ENCODE assay signal across 24 cellular contexts in genomic region chr13:94464771-94465170, GRCh38. TPM values are rescaled to one million over a fixed set of nuclear protein-coding genes. Genes with fewer than 3 reads are reported as not detected.
DNase-seq lines count a peak whose midpoint lies in the region; ATAC-seq and TF ChIP-seq lines count a peak whose summit lies in the region.
"Had no signal": no experiment of that assay in that cellular context is flagged by ENCODE, and none has a peak within 500 bp of the region (broad histone marks: within the 10 kb centered on the region; RNA-seq: fewer than 3 reads in every experiment).

No MANE protein-coding gene starts in this region.

- CTCF ChIA-PET in activated CD4-positive, alpha-beta T cell treated with anti-CD3 and anti-CD28 coated beads for 36 hours (lab: Charles Lee) = interaction anchor here (0.6 kb wide), 1 partner anchor 232 kb away, joined by 3 read pairs; no protein-coding TSS in a partner anchor
- CTCF ChIA-PET in activated CD4-positive, alpha-beta T cell treated with anti-CD3 and anti-CD28 coated beads, Interleukin-2, amount 10 ng/mL, durations not matched to agents 7 days and 5 days (lab: Charles Lee) = no interaction called here

- peak; percentile 86 for ATAC-seq in activated CD4-positive, alpha-beta T cell treated with anti-CD3 and anti-CD28 coated beads for 36 hours
- ATAC-seq: gastrocnemius medialis, left colon had no signal

- H3K9me3 Mint-ChIP-seq in activated CD4-positive, alpha-beta T cell treated with anti-CD3 and anti-CD28 coated beads for 36 hours (ENCODE audit: low read depth) = no peaks in the 10 kb centered on the region
- no peaks in the 10 kb centered on the region for H3K9me3 Mint-ChIP-seq in activated CD4-positive, alpha-beta T cell treated with anti-CD3 and anti-CD28 coated beads, Interleukin-2, amount 10 ng/mL, durations not matched to agents 7 days and 5 days
- H3K9me3 Mint-ChIP-seq: activated B cell treated with CpG ODN at 0.5 μM for 24 hours, nephron progenitor cell had no signal

- H3K9me3 ChIP-seq in BE2C = no peaks in the 10 kb centered on the region
- H3K9me3 ChIP-seq: breast epithelium, gastrocnemius medialis, tibial artery had no signal

- H2AK5ac ChIP-seq in mesendoderm (ENCODE audit: low read length) = no peak overlapping the region

- whole genome bisulfite sequencing in mesendoderm (ENCODE audit: extremely low coverage, insufficient coverage, low lambda C conversion rate) = no CpG with 5 or more reads among the region's 1 CpG

- no peak overlapping the region for H3K56ac ChIP-seq in mesendoderm (ENCODE audit: low read length)

- H2BK120ac ChIP-seq in mesendoderm (ENCODE audit: low read depth, low read length) = no peak overlapping the region

- H3K4me1 ChIP-seq in mesendoderm (ENCODE audit: control insufficient read depth, low read depth, low read length) (no peaks in the 10 kb centered on the region), BE2C (no peaks in the 10 kb centered on the region)
- H3K4me1 ChIP-seq: breast epithelium, gastrocnemius medialis, tibial artery had no signal

- no peak overlapping the region for H4K5ac ChIP-seq in mesendoderm (ENCODE audit: low read length)

- no peak overlapping the region for H2BK5ac ChIP-seq in mesendoderm (ENCODE audit: low read length)

- H3K4me3 Mint-ChIP-seq in activated CD4-positive, alpha-beta T cell treated with anti-CD3 and anti-CD28 coated beads for 36 hours = no peak overlapping the region
- no peak overlapping the region for H3K4me3 Mint-ChIP-seq in activated CD4-positive, alpha-beta T cell treated with anti-CD3 and anti-CD28 coated beads, Interleukin-2, amount 10 ng/mL, durations not matched to agents 7 days and 5 days
- H3K4me3 Mint-ChIP-seq: activated B cell treated with CpG ODN at 0.5 μM for 24 hours, mesothelial cell of epicardium, nephron progenitor cell had no signal

- H3K79me1 ChIP-seq in mesendoderm (ENCODE audit: low read length) = no peaks in the 10 kb centered on the region

- H3K27me3 Mint-ChIP-seq in activated CD4-positive, alpha-beta T cell treated with anti-CD3 and anti-CD28 coated beads for 36 hours = no peaks in the 10 kb centered on the region
- H3K27me3 Mint-ChIP-seq in activated CD4-positive, alpha-beta T cell treated with anti-CD3 and anti-CD28 coated beads, Interleukin-2, amount 10 ng/mL, durations not matched to agents 7 days and 5 days = no peaks in the 10 kb centered on the region
- H3K27me3 Mint-ChIP-seq: progenitor cell of endocrine pancreas had no signal

- H3K4me2 ChIP-seq in mesendoderm (ENCODE audit: low read length) = no peak overlapping the region

- POLR2A ChIA-PET in activated CD4-positive, alpha-beta T cell treated with anti-CD3 and anti-CD28 coated beads for 36 hours (lab: Charles Lee) = no interaction called here
- POLR2A ChIA-PET in activated CD4-positive, alpha-beta T cell treated with anti-CD3 and anti-CD28 coated beads, Interleukin-2, amount 10 ng/mL, durations not matched to agents 7 days and 5 days (lab: Charles Lee) = no interaction called here

- H3K9ac ChIP-seq in mesendoderm (ENCODE audit: low read length) = no peak overlapping the region

- H3K23ac ChIP-seq in mesendoderm (ENCODE audit: low read length) = no peak overlapping the region

- H3K36me3 ChIP-seq in mesendoderm (ENCODE audit: control insufficient read depth, insufficient read depth, low read length) (no peaks in the 10 kb centered on the region), BE2C (no peaks in the 10 kb centered on the region)
- H3K36me3 ChIP-seq: breast epithelium, gastrocnemius medialis, tibial artery had no signal

- peak; percentile 57 for DNase-seq in activated CD4-positive, alpha-beta T cell treated with anti-CD3 and anti-CD28 coated beads for 36 hours
- no peak for DNase-seq in activated CD4-positive, alpha-beta T cell treated with anti-CD3 and anti-CD28 coated beads, Interleukin-2, amount 10 ng/mL, durations not matched to agents 7 days and 5 days
- DNase-seq in NCI-H69 (lab: John Stamatoyannopoulos, UW) = peak; percentile 10
- peak; percentile 32 for DNase-seq in mesendoderm
- DNase-seq in stimulated activated CD8-positive, alpha-beta memory T cell treated with anti-CD3 and anti-CD28 coated beads, Interleukin-15, amount 100 ng/mL, for 4 hours (ENCODE audit: low read depth in 2 of 2) = peak; percentile 2 to 30
- no peak for DNase-seq in BE2C
- DNase-seq in GOT3 (lab: John Stamatoyannopoulos, UW) = no peak
- no peak for DNase-seq in SK-N-DZ (ENCODE audit: low spot score)
- DNase-seq: activated B cell treated with CpG ODN at 0.5 μM for 24 hours, gastrocnemius medialis, Kasumi-1, left colon, NCI-H1092, NCI-H2107, NCI-H526, nephron progenitor cell, SHP77, small intestine, tibial artery had no signal

- H3K27me3 ChIP-seq in mesendoderm (ENCODE audit: insufficient read depth, low read length, poor library complexity) (no peaks in the 10 kb centered on the region), BE2C (no peaks in the 10 kb centered on the region)
- H3K27me3 ChIP-seq: breast epithelium, gastrocnemius medialis, tibial artery had no signal

- peaks cover 9% of the 10 kb centered on the region for H3K4me1 Mint-ChIP-seq in activated CD4-positive, alpha-beta T cell treated with anti-CD3 and anti-CD28 coated beads for 36 hours
- no peaks in the 10 kb centered on the region for H3K4me1 Mint-ChIP-seq in activated CD4-positive, alpha-beta T cell treated with anti-CD3 and anti-CD28 coated beads, Interleukin-2, amount 10 ng/mL, durations not matched to agents 7 days and 5 days
- H3K4me1 Mint-ChIP-seq: activated B cell treated with CpG ODN at 0.5 μM for 24 hours, mesothelial cell of epicardium, nephron progenitor cell had no signal

- H3K18ac ChIP-seq in mesendoderm (ENCODE audit: low read length) = no peak overlapping the region

- H3K27ac Mint-ChIP-seq in activated CD4-positive, alpha-beta T cell treated with anti-CD3 and anti-CD28 coated beads for 36 hours = no peak overlapping the region
- H3K27ac Mint-ChIP-seq in activated CD4-positive, alpha-beta T cell treated with anti-CD3 and anti-CD28 coated beads, Interleukin-2, amount 10 ng/mL, durations not matched to agents 7 days and 5 days = no peak overlapping the region
- H3K27ac Mint-ChIP-seq: activated B cell treated with CpG ODN at 0.5 μM for 24 hours, mesothelial cell of epicardium, nephron progenitor cell, progenitor cell of endocrine pancreas had no signal

- no peak overlapping the region for H4K8ac ChIP-seq in mesendoderm (ENCODE audit: low read depth, low read length)

- H3K79me2 ChIP-seq in mesendoderm (ENCODE audit: control insufficient read depth, insufficient read depth, low read length) = no peaks in the 10 kb centered on the region

- H3K36me3 Mint-ChIP-seq in activated CD4-positive, alpha-beta T cell treated with anti-CD3 and anti-CD28 coated beads for 36 hours (ENCODE audit: low read depth) = no peaks in the 10 kb centered on the region
- no peaks in the 10 kb centered on the region for H3K36me3 Mint-ChIP-seq in activated CD4-positive, alpha-beta T cell treated with anti-CD3 and anti-CD28 coated beads, Interleukin-2, amount 10 ng/mL, durations not matched to agents 7 days and 5 days (ENCODE audit: low read depth)
- H3K36me3 Mint-ChIP-seq: mesothelial cell of epicardium had no signal

- intact Hi-C loops in activated CD4-positive, alpha-beta T cell treated with anti-CD3 and anti-CD28 coated beads for 36 hours (cut with DNase I, micrococcal nuclease) = no loop called here

- no peak for TF ChIP-seq CTCF in BE2C (IDR thresholded peaks at IDR 0.05; ENCODE audit: low read depth, low read length)

- H3K27ac ChIP-seq in mesendoderm (ENCODE audit: low read depth, low read length) = no peak overlapping the region
- H3K27ac ChIP-seq: breast epithelium, C4-2B, epithelial cell of prostate, gastrocnemius medialis, tibial artery had no signal

- H3K4ac ChIP-seq in mesendoderm (ENCODE audit: low read depth, low read length) = no peak overlapping the region

- H2BK15ac ChIP-seq in mesendoderm (replicated peaks; ENCODE audit: low read depth) = no peak overlapping the region

- no peak overlapping the region for H3K4me3 ChIP-seq in mesendoderm (ENCODE audit: low read length)
- H3K4me3 ChIP-seq in BE2C (ENCODE audit: low read depth, low read length) = no peak overlapping the region
- H3K4me3 ChIP-seq: breast epithelium, gastrocnemius medialis, tibial artery had no signal

RNA-seq across cellular contexts. Expression of gene DCT, which starts 14.7 kb away (rescaled TPM):
- total RNA-seq in activated CD4-positive, alpha-beta T cell treated with anti-CD3 and anti-CD28 coated beads for 36 hours = under 1 TPM; 0.12 to 0.14 TPM
- under 1 TPM; 0.15 to 0.20 TPM for total RNA-seq in activated CD4-positive, alpha-beta T cell treated with anti-CD3 and anti-CD28 coated beads, Interleukin-2, amount 10 ng/mL, durations not matched to agents 7 days and 5 days
- polyA plus RNA-seq in mesendoderm (2013, experiment 1 of 2) = not detected
- polyA plus RNA-seq in mesendoderm (2013, experiment 2 of 2) = 0.01 TPM
- 8.6 TPM for polyA plus RNA-seq in BE2C (2012; ENCODE audit: insufficient read depth, insufficient read length, low read depth)
- 1.3 and 1.4 TPM in 2 replicates for polyA plus RNA-seq in SK-N-DZ (2014; cell fraction: cytosol; rRNA removed)
- polyA plus RNA-seq in SK-N-DZ (2014; cell fraction: nucleus; rRNA removed) = 2.1 and 2.6 TPM in 2 replicates
- total RNA-seq: progenitor cell of endocrine pancreas had no signal

Comparison
In these comparisons a context has a peak if more than half of its experiments do, and no peak if none do; other contexts are left out.
1. DNase-seq: peak in activated CD4-positive, alpha-beta T cell treated with anti-CD3 and anti-CD28 coated beads for 36 hours (single experiment), NCI-H69 (single experiment), mesendoderm (single experiment) and stimulated activated CD8-positive, alpha-beta memory T cell treated with anti-CD3 and anti-CD28 coated beads, Interleukin-15, amount 100 ng/mL, for 4 hours (2 of 2); none in activated CD4-positive, alpha-beta T cell treated with anti-CD3 and anti-CD28 coated beads, Interleukin-2, amount 10 ng/mL, durations not matched to agents 7 days and 5 days (single experiment), BE2C (single experiment), GOT3 (single experiment) and SK-N-DZ (single experiment).